In the genomic region with DNA sequence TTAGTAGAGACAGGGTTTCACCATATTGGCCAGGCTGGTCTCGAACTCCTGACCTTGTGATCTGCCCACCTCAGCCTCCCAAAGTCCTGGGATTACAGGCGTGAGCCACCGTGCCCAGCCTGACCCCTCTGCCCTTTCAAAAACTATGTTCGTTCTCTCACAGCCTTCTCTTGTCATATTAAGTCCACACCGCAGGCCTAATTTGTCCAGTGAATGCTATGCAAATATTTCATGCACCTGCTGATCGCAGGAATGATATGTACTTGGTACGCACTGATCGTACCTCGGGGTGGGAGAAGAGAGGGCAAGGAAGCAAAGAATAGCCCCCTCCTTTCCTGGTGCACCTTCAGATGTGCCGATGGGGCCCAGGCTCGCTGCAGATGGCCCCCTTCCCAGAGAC, we compare ENCODE assay signal across 32 cellular contexts. TPM values are rescaled to one million over a fixed set of nuclear protein-coding genes. Genes with fewer than 3 reads are reported as not detected.
"Had no signal": no experiment of that assay in that cellular context is flagged by ENCODE, and none has a peak within 500 bp of the region (broad histone marks: within the 10 kb centered on the region; RNA-seq: fewer than 3 reads in every experiment).

No MANE protein-coding gene starts in this region.

- H3K27ac ChIP-seq: brain microvascular endothelial cell, colonic mucosa, SJCRH30, SK-N-MC had no signal

- H3K36me3 ChIP-seq: brain microvascular endothelial cell, colonic mucosa had no signal

- H3K4me3 ChIP-seq: colonic mucosa, SJCRH30, SK-N-MC had no signal

- DNase-seq: activated B cell treated with CpG ODN at 0.5 μM for 24 hours; activated CD4-positive, alpha-beta memory T cell treated with anti-CD3 and anti-CD28 coated beads for 36 hours; activated CD4-positive, alpha-beta T cell treated with anti-CD3 and anti-CD28 coated beads for 4 hours; activated CD4-positive, alpha-beta T cell treated with anti-CD3 and anti-CD28 coated beads, Interleukin-2, amount 50 U/mL, for 1 hour; activated CD4-positive, CD25-positive, alpha-beta regulatory T cell treated with anti-CD3 and anti-CD28 coated beads, Interleukin-2, amount 50 U/mL, for 72 hours; activated CD8-positive, alpha-beta memory T cell treated with anti-CD3 and anti-CD28 coated beads, Interleukin-2, amount 50 U/mL, for 4 hours; activated effector memory CD4-positive, alpha-beta T cell treated with Interleukin-2 at 50 U/mL for 16 hours; activated naive CD4-positive, alpha-beta T cell treated with anti-CD3 and anti-CD28 coated beads, Interleukin-2, amount 50 U/mL, for 16 hours; activated naive CD8-positive, alpha-beta T cell treated with anti-CD3 and anti-CD28 coated beads for 36 hours; activated T-cell treated with anti-CD3 and anti-CD28 coated beads for 4 hours; activated T-cell treated with anti-CD3 and anti-CD28 coated beads, Interleukin-2, amount 50 U/mL, for 4 hours; amniotic stem cell; aorta; brain microvascular endothelial cell; colonic mucosa; Kasumi-1; KG1; MM.1S; MV-4-11; NCI-H1092; NCI-H1436 treated with DMSO at 0.1 percent for 48 hours; NCI-H187 treated with DMSO at 0.1 percent for 48 hours; NCI-H2081 treated with DMSO at 0.1 percent for 48 hours; NCI-H446; NCI-H524; SJCRH30; T1000 had no signal

- H3K27me3 ChIP-seq: brain microvascular endothelial cell, colonic mucosa, SJCRH30 had no signal

- H3K9me3 ChIP-seq: colonic mucosa, SJCRH30 had no signal

RNA-seq across cellular contexts. Expression of gene TMEM235, which starts 20.4 kb away (rescaled TPM):
- total RNA-seq: activated B cell treated with CpG ODN at 0.5 μM for 24 hours; activated CD4-positive, alpha-beta memory T cell treated with anti-CD3 and anti-CD28 coated beads for 36 hours; activated naive CD8-positive, alpha-beta T cell treated with anti-CD3 and anti-CD28 coated beads for 36 hours; activated T-cell treated with anti-CD3 and anti-CD28 coated beads, Interleukin-2, amount 50 U/mL, for 4 hours; aorta; chondrocyte; colonic mucosa; RPMI7951; T-helper 1 cell treated with Interleukin-12 subunit alpha and Interleukin-12 subunit beta and Interleukin-4 antibody, amounts not matched to agents 30 ng/mL and 1 ng/mL, for 36 hours; T-helper 2 cell treated with Interferon-gamma antibody and Interleukin-4, amounts not matched to agents 100 ng/mL and 5 ng/mL, for 36 hours had no signal
